In the genomic region with DNA sequence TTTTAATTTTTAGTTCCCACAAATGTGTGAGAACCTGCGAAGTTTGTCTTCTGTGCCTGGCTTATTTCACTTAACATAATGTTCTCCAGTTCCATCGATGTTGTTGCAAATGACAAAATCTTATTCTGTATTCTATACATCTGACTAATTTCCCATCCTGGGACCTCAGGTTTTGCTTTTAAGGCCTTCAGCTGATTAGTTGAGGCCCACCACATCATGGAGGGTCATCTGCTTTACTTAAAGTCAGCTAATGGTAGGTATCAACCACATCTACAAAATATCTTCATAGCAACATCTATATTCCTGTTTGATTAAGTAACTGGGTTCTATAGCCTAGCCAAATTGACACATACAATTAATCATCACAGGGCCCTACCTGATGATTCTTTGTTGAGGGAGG, we compare ENCODE assay signal across 8 cellular contexts.
"Had no signal": no experiment of that assay in that cellular context is flagged by ENCODE, and none has a peak within 500 bp of the region (broad histone marks: within the 10 kb centered on the region; RNA-seq: fewer than 3 reads in every experiment).

No MANE protein-coding gene starts in this region.

- FAIRE-seq: G401.6, GM12878, GM12891, GM12892, GM18507, GM19239 had no signal

- H3K4me3 ChIP-seq: GM12878 had no signal

- ATAC-seq: GM12878 had no signal

- DNase-seq: GDM1, GF-D8 had no signal
